In the genomic region with DNA sequence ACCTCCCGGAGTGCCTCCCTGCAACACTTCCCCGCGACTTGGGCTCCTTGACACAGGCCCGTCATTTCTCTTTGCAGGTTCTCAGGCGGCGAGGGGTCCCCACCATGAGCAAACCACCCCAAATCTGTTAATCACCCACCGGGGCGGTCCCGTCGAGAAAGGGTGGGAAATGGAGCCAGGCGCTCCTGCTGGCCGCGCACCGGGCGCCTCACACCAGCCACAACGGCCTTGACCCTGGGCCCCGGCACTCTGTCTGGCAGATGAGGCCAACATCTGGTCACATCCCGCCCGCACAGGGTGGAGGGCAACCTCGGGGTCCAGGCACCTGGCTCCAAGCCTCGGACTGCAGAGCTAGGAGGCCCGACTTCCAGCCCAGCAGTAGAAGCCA, we compare ENCODE assay signal across 14 cellular contexts. TPM values are rescaled to one million over a fixed set of nuclear protein-coding genes. Genes with fewer than 3 reads are reported as not detected.
DNase-seq lines count a peak whose midpoint lies in the region; TF ChIP-seq lines count a peak whose summit lies in the region.
"Had no signal": no experiment of that assay in that cellular context is flagged by ENCODE, and none has a peak within 500 bp of the region (broad histone marks: within the 10 kb centered on the region; RNA-seq: fewer than 3 reads in every experiment).

No MANE protein-coding gene starts in this region.

- H3K14ac ChIP-seq in trophoblast cell (ENCODE audit: low read length) = no peak overlapping the region

- no peak overlapping the region for H4K91ac ChIP-seq in trophoblast cell (ENCODE audit: low read depth, low read length)

- peak overlapping the region; percentile 54 for H3K4me3 Mint-ChIP-seq in T-helper 2 cell treated with Interferon-gamma antibody and Interleukin-4, amounts not matched to agents 5 μg/mL and 100 μg/mL, for 36 hours
- peak overlapping the region; percentile 51 for H3K4me3 Mint-ChIP-seq in endothelial cell (ENCODE audit: unreplicated experiment)

- H4K20me1 ChIP-seq in OCI-LY1 (ENCODE audit: insufficient read depth, low read length) = no peaks in the 10 kb centered on the region

- intact Hi-C loops in esophagus squamous epithelium (cut with DNase I) = no loop called here

- no peaks in the 10 kb centered on the region for H3K9me2 ChIP-seq in OCI-LY1 (ENCODE audit: low read depth, low read length)

- H3K9ac ChIP-seq in OCI-LY1 (ENCODE audit: low read length) (peak overlapping the region; percentile 76), trophoblast cell (ENCODE audit: low read length) (no peak overlapping the region)

- WGBS in trophoblast cell (ENCODE audit: extremely low coverage, insufficient coverage, insufficient read length) = no CpG with 5 or more reads among the region's 22 CpGs
- WGBS in esophagus squamous epithelium, 2 donors = 61 to 70% methylated on average over 4 to 14 of the region's 22 CpGs

- no peaks in the 10 kb centered on the region for H3K79me1 ChIP-seq in trophoblast cell (ENCODE audit: low read length)

- TF ChIP-seq CTCF in OCI-LY1 (IDR thresholded peaks at IDR 0.05; ENCODE audit: low read length) = no peak
- TF ChIP-seq CTCF in endothelial cell (IDR thresholded peaks at IDR 0.05; ENCODE audit: unreplicated experiment) = no peak
- TF ChIP-seq CTCF in esophagus squamous epithelium (IDR thresholded peaks at IDR 0.05) = no peak

- peaks cover 2% of the 10 kb centered on the region for H3K36me3 Mint-ChIP-seq in T-helper 2 cell treated with Interferon-gamma antibody and Interleukin-4, amounts not matched to agents 5 μg/mL and 100 μg/mL, for 36 hours (ENCODE audit: low read depth)
- H3K36me3 Mint-ChIP-seq in endothelial cell (ENCODE audit: low read depth, unreplicated experiment) = no peaks in the 10 kb centered on the region

- H3K4me1 Mint-ChIP-seq in T-helper 2 cell treated with Interferon-gamma antibody and Interleukin-4, amounts not matched to agents 5 μg/mL and 100 μg/mL, for 36 hours (ENCODE audit: low read depth) = peaks cover 9% of the 10 kb centered on the region
- no peaks in the 10 kb centered on the region for H3K4me1 Mint-ChIP-seq in endothelial cell (ENCODE audit: unreplicated experiment)

- no peak overlapping the region for H3K27ac Mint-ChIP-seq in T-helper 2 cell treated with Interferon-gamma antibody and Interleukin-4, amounts not matched to agents 5 μg/mL and 100 μg/mL, for 36 hours
- no peak overlapping the region for H3K27ac Mint-ChIP-seq in endothelial cell (ENCODE audit: unreplicated experiment)

- H3K9me3 Mint-ChIP-seq in T-helper 2 cell treated with Interferon-gamma antibody and Interleukin-4, amounts not matched to agents 5 μg/mL and 100 μg/mL, for 36 hours = no peaks in the 10 kb centered on the region
- H3K9me3 Mint-ChIP-seq in endothelial cell (ENCODE audit: unreplicated experiment) = no peaks in the 10 kb centered on the region

- no peaks in the 10 kb centered on the region for H3F3A ChIP-seq in OCI-LY1 (ENCODE audit: insufficient read depth, low read length)

- H3K18ac ChIP-seq in trophoblast cell (ENCODE audit: low read length) = no peak overlapping the region

- H3K27me3 ChIP-seq in OCI-LY1 (ENCODE audit: insufficient read depth, low read length) = no peaks in the 10 kb centered on the region
- peaks cover 21% of the 10 kb centered on the region for H3K27me3 ChIP-seq in trophoblast cell (ENCODE audit: insufficient read depth, low read length)
- peaks cover 0 to 90% (median 0%) of the 10 kb centered on the region in 4 donors for H3K27me3 ChIP-seq in esophagus squamous epithelium

- H3K27me3 Mint-ChIP-seq in T-helper 2 cell treated with Interferon-gamma antibody and Interleukin-4, amounts not matched to agents 5 μg/mL and 100 μg/mL, for 36 hours (ENCODE audit: low read depth) = no peaks in the 10 kb centered on the region
- H3K27me3 Mint-ChIP-seq in endothelial cell (ENCODE audit: unreplicated experiment) = peaks cover 12% of the 10 kb centered on the region

- H3K4me3 ChIP-seq in OCI-LY1 (ENCODE audit: low read depth, low read length, poor library complexity, severe bottlenecking) (peak overlapping the region; percentile 69), trophoblast cell (ENCODE audit: low read depth, low read length) (peak overlapping the region; percentile 44), esophagus squamous epithelium (peak overlapping the region in 1 of 4 donors; percentile 52)
- H3K4me3 ChIP-seq: gastrocnemius medialis, lung, psoas muscle had no signal

- H4K8ac ChIP-seq in trophoblast cell (ENCODE audit: low read depth, low read length) = no peak overlapping the region

- H3K4ac ChIP-seq in trophoblast cell (ENCODE audit: low read depth, low read length) = no peak overlapping the region

- no peak overlapping the region for H2BK5ac ChIP-seq in trophoblast cell (ENCODE audit: low read depth, low read length, poor library complexity)

- H4K12ac ChIP-seq in trophoblast cell (ENCODE audit: low read depth, low read length) = no peak overlapping the region

- H3K4me1 ChIP-seq in OCI-LY1 (ENCODE audit: insufficient read depth, low read length, severe bottlenecking) (peaks cover 71% of the 10 kb centered on the region), trophoblast cell (ENCODE audit: control insufficient read depth in 1 of 2, insufficient read depth in 2 of 2, low read length in 2 of 2) (peaks cover 8 to 12% of the 10 kb centered on the region in 2 experiments), esophagus squamous epithelium (peaks cover 4 to 15% (median 9%) of the 10 kb centered on the region in 3 donors)
- H3K4me1 ChIP-seq: gastrocnemius medialis, psoas muscle had no signal

- H3K23ac ChIP-seq in trophoblast cell (ENCODE audit: low read length) = no peak overlapping the region

- DNase-seq in T-helper 2 cell treated with Interferon-gamma antibody and Interleukin-4, amounts not matched to agents 5 μg/mL and 100 μg/mL, for 36 hours (ENCODE audit: low spot score) = no peak
- DNase-seq in T-helper 2 cell = no peak
- no peak for DNase-seq in endothelial cell (ENCODE audit: low spot score)
- DNase-seq in trophoblast cell = no peak
- DNase-seq in HK-2 (ENCODE audit: unreplicated experiment) = no peak
- DNase-seq in NCI-H2029 (lab: John Stamatoyannopoulos, UW) = no peak
- DNase-seq in esophagus squamous epithelium (lab: John Stamatoyannopoulos, UW) = no peak
- DNase-seq: DMS153, gastrocnemius medialis had no signal

- H3K27ac ChIP-seq in OCI-LY1 (ENCODE audit: low read depth, low read length, poor library complexity, severe bottlenecking) = peak overlapping the region; percentile 63
- H3K27ac ChIP-seq in trophoblast cell (ENCODE audit: low read depth, low read length) = no peak overlapping the region
- H3K27ac ChIP-seq in esophagus squamous epithelium = no peak overlapping the region
- H3K27ac ChIP-seq: dorsolateral prefrontal cortex, gastrocnemius medialis, psoas muscle had no signal

- H3K4me2 ChIP-seq in OCI-LY1 (ENCODE audit: low read length) (peak overlapping the region; percentile 81), trophoblast cell (ENCODE audit: low read length) (peak overlapping the region; percentile 68)

- H3K79me2 ChIP-seq in OCI-LY1 (ENCODE audit: insufficient read depth, low read length) = no peaks in the 10 kb centered on the region; the same call in 1 of the 2 replicates
- H3K79me2 ChIP-seq in trophoblast cell (ENCODE audit: control insufficient read depth, insufficient read depth, low read length, poor library complexity) = no peaks in the 10 kb centered on the region

- no peak for TF ChIP-seq POLR2A in esophagus squamous epithelium (IDR thresholded peaks at IDR 0.05)

- H2BK12ac ChIP-seq in trophoblast cell (ENCODE audit: low read length) = no peak overlapping the region

- H3K36me3 ChIP-seq in OCI-LY1 (ENCODE audit: insufficient read depth, low read length) = peaks cover 14% of the 10 kb centered on the region
- H3K36me3 ChIP-seq in trophoblast cell (ENCODE audit: control insufficient read depth in 1 of 2, insufficient read depth in 2 of 2, low read length in 2 of 2) = no peaks in the 10 kb centered on the region
- H3K36me3 ChIP-seq in esophagus squamous epithelium = no peaks in the 10 kb centered on the region
- H3K36me3 ChIP-seq: gastrocnemius medialis, MG63 had no signal

- H2BK120ac ChIP-seq in trophoblast cell (ENCODE audit: insufficient read depth, low read length, poor library complexity) = no peak overlapping the region

- H3K9me3 ChIP-seq in OCI-LY1 (ENCODE audit: low read length) (no peaks in the 10 kb centered on the region), trophoblast cell (ENCODE audit: insufficient read depth, low read depth, low read length) (peaks cover 7% of the 10 kb centered on the region), esophagus squamous epithelium (no peaks in the 10 kb centered on the region)
- H3K9me3 ChIP-seq: gastrocnemius medialis, MG63, psoas muscle had no signal

- no peak overlapping the region for H2AK5ac ChIP-seq in trophoblast cell (ENCODE audit: low read length)

- H2AFZ ChIP-seq in OCI-LY1 (ENCODE audit: low read length) (no peak overlapping the region), trophoblast cell (ENCODE audit: insufficient read depth, low read length, poor library complexity) (no peak overlapping the region)

RNA-seq across cellular contexts. Expression of a gene that starts 0.8 kb away (rescaled TPM):
- total RNA-seq in endothelial cell (ENCODE audit: unreplicated experiment) (0.28 TPM), esophagus squamous epithelium (1 to 10 TPM in 1 of 4 donors, under 1 TPM in 2, not detected in 1; 0.19 to 9.5 (median 0.31) TPM)
- polyA plus RNA-seq in trophoblast cell (2013) = 0.08 TPM in 2 replicates
- total RNA-seq: gastrocnemius medialis, lung, psoas muscle had no signal
- polyA plus RNA-seq: psoas muscle had no signal

RNA-seq across cellular contexts. Expression of a gene that starts 49.3 kb away (rescaled TPM):
- total RNA-seq in endothelial cell (ENCODE audit: unreplicated experiment) (86.6 TPM), esophagus squamous epithelium (10 to 100 TPM; 42.8 to 75.2 (median 65.1) TPM)
- polyA plus RNA-seq in trophoblast cell (2013) = 84.8 and 91.2 TPM in 2 replicates
